In genomic region chr17:21020622-21021021, GRCh38 we compare ENCODE assay signal across 9 cellular contexts. TPM values are rescaled to one million over a fixed set of nuclear protein-coding genes. Genes with fewer than 3 reads are reported as not detected.
DNase-seq lines count a peak whose midpoint lies in the region; ATAC-seq and TF ChIP-seq lines count a peak whose summit lies in the region.
"Had no signal": no experiment of that assay in that cellular context is flagged by ENCODE, and none has a peak within 500 bp of the region (broad histone marks: within the 10 kb centered on the region; RNA-seq: fewer than 3 reads in every experiment).

No MANE protein-coding gene starts in this region.

- peaks cover 60% of the 10 kb centered on the region for H3F3A ChIP-seq in GM23338 (replicated peaks; ENCODE audit: low read depth)

- H3K9me3 Mint-ChIP-seq in CD14-positive monocyte (no peaks in the 10 kb centered on the region), GM23338 (no peaks in the 10 kb centered on the region), progenitor cell of endocrine pancreas (ENCODE audit: low read depth) (no peaks in the 10 kb centered on the region), Calu3 (ENCODE audit: low read depth, unreplicated experiment) (no peaks in the 10 kb centered on the region)

- peak overlapping the region in 1 of 7 donors; percentile 66 for H3K27ac Mint-ChIP-seq in CD14-positive monocyte
- H3K27ac Mint-ChIP-seq in GM23338: no peak overlapping the region
- H3K27ac Mint-ChIP-seq in progenitor cell of endocrine pancreas: peak overlapping the region; percentile 65
- no peak overlapping the region for H3K27ac Mint-ChIP-seq in Calu3 (ENCODE audit: unreplicated experiment)

- no peak for TF ChIP-seq CTCF in CD14-positive monocyte (IDR thresholded peaks at IDR 0.05)
- TF ChIP-seq CTCF in GM23338 (conservative IDR thresholded peaks at IDR 0.05; ENCODE audit: low read depth in 2 of 2): no peak
- TF ChIP-seq CTCF in dorsolateral prefrontal cortex (IDR thresholded peaks at IDR 0.05 in 54 of 56, conservative IDR thresholded peaks at IDR 0.05 in 2 of 56; ENCODE audit: low read depth in 1 of 56, partially characterized antibody in 56 of 56): no peak
- TF ChIP-seq CTCF in progenitor cell of endocrine pancreas (IDR thresholded peaks at IDR 0.05; ENCODE audit: unreplicated experiment): no peak
- no peak for TF ChIP-seq CTCF in Calu3 (IDR thresholded peaks at IDR 0.05; ENCODE audit: unreplicated experiment)

- no peaks in the 10 kb centered on the region for H3K4me1 Mint-ChIP-seq in CD14-positive monocyte
- no peaks in the 10 kb centered on the region; the same call in 2 of the 3 replicates for H3K4me1 Mint-ChIP-seq in GM23338
- peaks cover 6% of the 10 kb centered on the region for H3K4me1 Mint-ChIP-seq in progenitor cell of endocrine pancreas (ENCODE audit: low read depth)
- peaks cover 5% of the 10 kb centered on the region for H3K4me1 Mint-ChIP-seq in Calu3 (ENCODE audit: low read depth, unreplicated experiment)

- H3K27ac ChIP-seq in GM23338 (ENCODE audit: low read depth): no peak overlapping the region
- peak overlapping the region in 46 of 59 donors; percentile 1 to 82 (median 54) for H3K27ac ChIP-seq in dorsolateral prefrontal cortex

- H3K36me3 Mint-ChIP-seq in CD14-positive monocyte (peaks cover 90 to 91% of the 10 kb centered on the region in 2 donors), GM23338 (ENCODE audit: low read depth) (peaks cover 94% of the 10 kb centered on the region), progenitor cell of endocrine pancreas (ENCODE audit: insufficient read depth) (peaks cover 54% of the 10 kb centered on the region), Calu3 (ENCODE audit: insufficient read depth, unreplicated experiment) (peaks cover 75% of the 10 kb centered on the region)

- no peaks in the 10 kb centered on the region for H3K4me1 ChIP-seq in GM23338 (ENCODE audit: insufficient read depth)

- intact Hi-C loops in CD14-positive monocyte (cut with micrococcal nuclease) (no loop called here), dorsolateral prefrontal cortex (cut with DNase I) (loop anchor here in 1 of 2 donors (1.0 kb wide), 1 partner anchor 20 kb away; no protein-coding TSS in a partner anchor), Calu3 (cut with micrococcal nuclease; ENCODE audit: unreplicated experiment) (no loop called here)

- H3K27me3 Mint-ChIP-seq in CD14-positive monocyte (ENCODE audit: low read depth in 3 of 3): no peaks in the 10 kb centered on the region
- peaks cover 10% of the 10 kb centered on the region for H3K27me3 Mint-ChIP-seq in GM23338 (ENCODE audit: insufficient read depth, low read depth, poor library complexity)
- H3K27me3 Mint-ChIP-seq in progenitor cell of endocrine pancreas: no peaks in the 10 kb centered on the region
- H3K27me3 Mint-ChIP-seq in Calu3 (ENCODE audit: unreplicated experiment): no peaks in the 10 kb centered on the region

- DNase-seq in CD14-positive monocyte (ENCODE audit: low spot score) (peak; percentile 27), GM23338 (ENCODE audit: low spot score) (no peak), dorsolateral prefrontal cortex (no peak), progenitor cell of endocrine pancreas (ENCODE audit: low spot score, unreplicated experiment) (no peak), NOMO-1 treated with dmso at 0.1 percent for 144 hours (lab: John Stamatoyannopoulos, UW; ENCODE audit: unreplicated experiment) (no peak), Calu3 (no peak), H4 (ENCODE audit: low spot score) (no peak)
- DNase-seq: DMS79 treated with DMSO at 0.1 percent for 48 hours had no signal

- H3K4me3 ChIP-seq in GM23338 (no peak overlapping the region), dorsolateral prefrontal cortex (peak overlapping the region in 3 of 59 donors; percentile 4 to 20 (median 4))

- no peak overlapping the region for H3K4me3 Mint-ChIP-seq in CD14-positive monocyte
- H3K4me3 Mint-ChIP-seq in GM23338: no peak overlapping the region
- no peak overlapping the region for H3K4me3 Mint-ChIP-seq in progenitor cell of endocrine pancreas (ENCODE audit: low read depth)
- no peak overlapping the region for H3K4me3 Mint-ChIP-seq in Calu3 (ENCODE audit: low read depth, unreplicated experiment)

- peaks cover 87% of the 10 kb centered on the region for H3K36me3 ChIP-seq in GM23338 (ENCODE audit: insufficient read depth)

- H3K4me2 ChIP-seq in GM23338: no peak overlapping the region

- no peak overlapping the region for H2AFZ ChIP-seq in GM23338

- peaks cover 92% of the 10 kb centered on the region for H4K20me1 ChIP-seq in GM23338 (replicated peaks; ENCODE audit: insufficient read depth)

- no peaks in the 10 kb centered on the region for H3K9me2 ChIP-seq in GM23338 (ENCODE audit: insufficient read depth)

- H3K27me3 ChIP-seq in GM23338 (ENCODE audit: insufficient read depth): no peaks in the 10 kb centered on the region
- H3K27me3 ChIP-seq in dorsolateral prefrontal cortex: no peaks in the 10 kb centered on the region

- peaks cover 100% of the 10 kb centered on the region for H3K79me2 ChIP-seq in GM23338 (replicated peaks; ENCODE audit: insufficient read depth)

- ATAC-seq in GM23338 (no peak), GM21786 (IDR thresholded peaks at IDR 0.05; ENCODE audit: unreplicated experiment) (no peak)

- no TSS peak for BruUV-seq in Calu3 (replicated peaks; lab: Mats Ljungman, UMichigan)

- CTCF ChIA-PET in Calu3 (lab: Charles Lee): interaction anchor here (0.7 kb wide), 1 partner anchor 16 kb away, joined by 3 read pairs; no protein-coding TSS in a partner anchor

TF ChIP-seq in GM23338, 12 proteins besides CTCF, POLR2A, EP300 and RAD21:
- TF ChIP-seq ZNF114 (CRISPR knock-in tag; IDR thresholded peaks at IDR 0.05) (no peak), POLR2AphosphoS5 (IDR thresholded peaks at IDR 0.05; ENCODE audit: low read depth) (0 out of 2 replicates have a peak, but pooled peaks have one; percentile 5)

RNA-seq across cellular contexts. Expression of gene USP22, which starts 22.2 kb away (rescaled TPM):
- polyA plus RNA-seq in CD14-positive monocyte (10 to 100 TPM; 20.4 to 27.3 TPM), GM23338 (2016; fragmentation: Nextera tagmentation; extraction: Ambion mirVana) (68.9 and 77.4 TPM in 2 replicates)
- total RNA-seq in GM23338 (2014; rRNA removed; shearing (Covaris generic)): 285 and 296 TPM in 2 replicates
- total RNA-seq in dorsolateral prefrontal cortex (100 to 1,000 TPM; 223 to 385 (median 299) TPM), progenitor cell of endocrine pancreas (368 and 373 TPM in 2 replicates), Calu3 (2022) (147 and 150 TPM in 2 replicates)
- 139 and 179 TPM in 2 replicates for total RNA-seq in H4 (2014; rRNA removed; shearing (Covaris generic))
